ENCODE assay signal across 13 cellular contexts in genomic region chr18:3794537-3795348, GRCh38.
DNase-seq lines count a peak whose midpoint lies in the region; ATAC-seq and TF ChIP-seq lines count a peak whose summit lies in the region.
"Had no signal": no experiment of that assay in that cellular context is flagged by ENCODE, and none has a peak within 500 bp of the region (broad histone marks: within the 10 kb centered on the region; RNA-seq: fewer than 3 reads in every experiment).

No MANE protein-coding gene starts in this region.

- H3K27ac Mint-ChIP-seq in nephron progenitor cell, result no peak overlapping the region
- H3K27ac Mint-ChIP-seq in activated T-helper 2 cell treated with anti-CD3 and anti-CD28 coated beads, Interferon-gamma antibody, Interleukin-2, Interleukin-4, amounts not matched to agents 10 μg/mL and 5 μg/mL and 100 μg/mL, durations not matched to agents 14 hours and 24 hours and 36 hours, result no peak overlapping the region
- H3K27ac Mint-ChIP-seq: CD8-positive, alpha-beta T cell; naive B cell had no signal

- H3K4me3 ChIP-seq in right atrium auricular region (no peak overlapping the region), fibroblast of villous mesenchyme (ENCODE audit: low read depth, low read length) (no peak overlapping the region)

- DNase-seq in left cardiac atrium, result peak; percentile 30
- no peak for DNase-seq in right atrium auricular region (ENCODE audit: low spot score)
- DNase-seq in SW 1271 (lab: John Stamatoyannopoulos, UW), result peak; percentile 43 to 84
- DNase-seq in fibroblast of villous mesenchyme (ENCODE audit: low read depth), result peak; percentile 91
- no peak for DNase-seq in nephron progenitor cell
- DNase-seq in NCI-H774 (lab: John Stamatoyannopoulos, UW), result no peak
- DNase-seq in activated T-helper 2 cell treated with anti-CD3 and anti-CD28 coated beads, Interferon-gamma antibody, Interleukin-2, Interleukin-4, amounts not matched to agents 10 μg/mL and 5 μg/mL and 100 μg/mL, durations not matched to agents 14 hours and 24 hours and 36 hours (ENCODE audit: low spot score), result no peak
- DNase-seq: CD8-positive, alpha-beta T cell; Kasumi-1; naive B cell had no signal

- no peaks in the 10 kb centered on the region for H3K27me3 ChIP-seq in right atrium auricular region

- TF ChIP-seq CTCF in right atrium auricular region (IDR thresholded peaks at IDR 0.05) (no peak), fibroblast of villous mesenchyme (IDR thresholded peaks at IDR 0.05; ENCODE audit: insufficient read depth, low read depth, low read length) (no peak), nephron progenitor cell (IDR thresholded peaks at IDR 0.05) (no peak)

- no peak overlapping the region for H3K4me3 Mint-ChIP-seq in nephron progenitor cell
- no peak overlapping the region for H3K4me3 Mint-ChIP-seq in activated T-helper 2 cell treated with anti-CD3 and anti-CD28 coated beads, Interferon-gamma antibody, Interleukin-2, Interleukin-4, amounts not matched to agents 10 μg/mL and 5 μg/mL and 100 μg/mL, durations not matched to agents 14 hours and 24 hours and 36 hours (ENCODE audit: low read depth)
- H3K4me3 Mint-ChIP-seq: CD8-positive, alpha-beta T cell; central memory CD8-positive, alpha-beta T cell; naive B cell had no signal

- no peak overlapping the region for H3K27ac ChIP-seq in right atrium auricular region
- H3K27ac ChIP-seq: VCaP had no signal

- intact Hi-C loops in left cardiac atrium (cut with DNase I), result no loop called here
- intact Hi-C loops in activated T-helper 2 cell treated with anti-CD3 and anti-CD28 coated beads, Interferon-gamma antibody, Interleukin-2, Interleukin-4, amounts not matched to agents 10 μg/mL and 5 μg/mL and 100 μg/mL, durations not matched to agents 14 hours and 24 hours and 36 hours (cut with micrococcal nuclease), result no loop called here

- ATAC-seq in left cardiac atrium (peak; percentile 38 to 81), GM18498 (IDR thresholded peaks at IDR 0.05; ENCODE audit: unreplicated experiment) (no peak)
- ATAC-seq: CD8-positive, alpha-beta T cell had no signal

- no peaks in the 10 kb centered on the region for H3K36me3 ChIP-seq in right atrium auricular region

- no peaks in the 10 kb centered on the region for H3K4me1 ChIP-seq in right atrium auricular region

- H3K9me3 ChIP-seq in right atrium auricular region, result no peaks in the 10 kb centered on the region

- H3K36me3 Mint-ChIP-seq in nephron progenitor cell (ENCODE audit: low read depth), result no peaks in the 10 kb centered on the region
- no peaks in the 10 kb centered on the region for H3K36me3 Mint-ChIP-seq in activated T-helper 2 cell treated with anti-CD3 and anti-CD28 coated beads, Interferon-gamma antibody, Interleukin-2, Interleukin-4, amounts not matched to agents 10 μg/mL and 5 μg/mL and 100 μg/mL, durations not matched to agents 14 hours and 24 hours and 36 hours (ENCODE audit: low read depth)
- H3K36me3 Mint-ChIP-seq: CD8-positive, alpha-beta T cell; naive B cell had no signal

- H3K9me3 Mint-ChIP-seq in nephron progenitor cell, result no peaks in the 10 kb centered on the region
- H3K9me3 Mint-ChIP-seq in activated T-helper 2 cell treated with anti-CD3 and anti-CD28 coated beads, Interferon-gamma antibody, Interleukin-2, Interleukin-4, amounts not matched to agents 10 μg/mL and 5 μg/mL and 100 μg/mL, durations not matched to agents 14 hours and 24 hours and 36 hours, result no peaks in the 10 kb centered on the region
- H3K9me3 Mint-ChIP-seq: CD8-positive, alpha-beta T cell; central memory CD8-positive, alpha-beta T cell; naive B cell had no signal

- H3K4me1 Mint-ChIP-seq in nephron progenitor cell, result peaks cover 39% of the 10 kb centered on the region
- peaks cover 4% of the 10 kb centered on the region for H3K4me1 Mint-ChIP-seq in activated T-helper 2 cell treated with anti-CD3 and anti-CD28 coated beads, Interferon-gamma antibody, Interleukin-2, Interleukin-4, amounts not matched to agents 10 μg/mL and 5 μg/mL and 100 μg/mL, durations not matched to agents 14 hours and 24 hours and 36 hours (ENCODE audit: low read depth)
- H3K4me1 Mint-ChIP-seq: central memory CD8-positive, alpha-beta T cell; naive B cell had no signal

- H3K27me3 Mint-ChIP-seq in nephron progenitor cell (ENCODE audit: low read depth, poor library complexity), result peaks cover 4% of the 10 kb centered on the region
- peaks cover 1% of the 10 kb centered on the region for H3K27me3 Mint-ChIP-seq in activated T-helper 2 cell treated with anti-CD3 and anti-CD28 coated beads, Interferon-gamma antibody, Interleukin-2, Interleukin-4, amounts not matched to agents 10 μg/mL and 5 μg/mL and 100 μg/mL, durations not matched to agents 14 hours and 24 hours and 36 hours (ENCODE audit: low read depth)

Comparison
In these comparisons a context has a peak if more than half of its experiments do, and no peak if none do; other contexts are left out.
1. DNase-seq: peak in left cardiac atrium (single experiment), SW 1271 (2 of 2) and fibroblast of villous mesenchyme (single experiment); none in right atrium auricular region (single experiment), nephron progenitor cell (single experiment), NCI-H774 (single experiment) and activated T-helper 2 cell treated with anti-CD3 and anti-CD28 coated beads, Interferon-gamma antibody, Interleukin-2, Interleukin-4, amounts not matched to agents 10 μg/mL and 5 μg/mL and 100 μg/mL, durations not matched to agents 14 hours and 24 hours and 36 hours (single experiment).